Comparison of ENCODE assay signal across 29 cellular contexts in genomic region chr3:77772459-77772858, GRCh38.
A peak's percentile ranks its signal among the peaks of the same experiment; 100 is the strongest.
DNase-seq lines count a peak whose midpoint lies in the region; ATAC-seq, FAIRE-seq and TF ChIP-seq lines count a peak whose summit lies in the region.
"Had no signal": no experiment of that assay in that cellular context is flagged by ENCODE, and none has a peak within 500 bp of the region (broad histone marks: within the 10 kb centered on the region; RNA-seq: fewer than 3 reads in every experiment).

No MANE protein-coding gene starts in this region.

- H3K36me3 ChIP-seq in PC-3 (ENCODE audit: low read depth, low read length) (no peaks in the 10 kb centered on the region), bronchial epithelial cell (ENCODE audit: control insufficient read depth, insufficient read depth, low read length) (no peaks in the 10 kb centered on the region), mucosa of descending colon (ENCODE audit: low read depth) (no peaks in the 10 kb centered on the region)
- H3K36me3 ChIP-seq: BE2C, BLaER1 had no signal

- H2AFZ ChIP-seq in PC-3 (ENCODE audit: low read length): no peak overlapping the region

- BruUV-seq in PC-3 (replicated peaks; lab: Mats Ljungman, UMichigan): no TSS peak

- POLR2A ChIA-PET in PC-3 (lab: Charles Lee; ENCODE audit: unreplicated experiment): no interaction called here

- H3K79me2 ChIP-seq in PC-3 (ENCODE audit: low read length): no peaks in the 10 kb centered on the region

- H3K27me3 Mint-ChIP-seq in mesothelial cell of epicardium (ENCODE audit: low read depth) (no peaks in the 10 kb centered on the region), glutamatergic neuron (ENCODE audit: unreplicated experiment) (no peaks in the 10 kb centered on the region)
- H3K27me3 Mint-ChIP-seq: CD4-positive, alpha-beta memory T cell; CD4-positive, CD25-positive, alpha-beta regulatory T cell; CD8-positive, alpha-beta memory T cell had no signal

- H3K4me3 ChIP-seq in PC-3 (ENCODE audit: low read length) (no peak overlapping the region), bronchial epithelial cell (ENCODE audit: low read depth, low read length) (no peak overlapping the region), mucosa of descending colon (no peak overlapping the region)
- H3K4me3 ChIP-seq: BLaER1, GM12878 had no signal

- no peak for FAIRE-seq in bronchial epithelial cell (lab: Jason Lieb, UNC)
- FAIRE-seq: A204.1, G401.6, GM12878, GM12892, GM18507 had no signal

- no peaks in the 10 kb centered on the region for H3K4me1 ChIP-seq in PC-3 (ENCODE audit: insufficient read depth, low read length)
- H3K4me1 ChIP-seq in mucosa of descending colon (ENCODE audit: low read depth): no peaks in the 10 kb centered on the region
- H3K4me1 ChIP-seq: BE2C, BLaER1 had no signal

- no peaks in the 10 kb centered on the region for H3K9me2 ChIP-seq in PC-3 (replicated peaks; ENCODE audit: low read length)

- TF ChIP-seq CTCF in PC-3 (conservative IDR thresholded peaks at IDR 0.05; ENCODE audit: low read depth, low read length) (no peak), bronchial epithelial cell (IDR thresholded peaks at IDR 0.05; ENCODE audit: insufficient read depth, low read length, severe bottlenecking) (no peak), mesothelial cell of epicardium (IDR thresholded peaks at IDR 0.05; ENCODE audit: unreplicated experiment) (no peak), mucosa of descending colon (IDR thresholded peaks at IDR 0.05) (no peak), glutamatergic neuron (IDR thresholded peaks at IDR 0.05; ENCODE audit: partially characterized antibody, unreplicated experiment) (no peak)

- intact Hi-C loops in PC-3 (cut with micrococcal nuclease): no loop called here
- intact Hi-C loops in mucosa of descending colon (cut with DNase I, micrococcal nuclease): no loop called here

- no peaks in the 10 kb centered on the region for H3F3A ChIP-seq in PC-3 (ENCODE audit: low read length, unreplicated experiment)

- no peak overlapping the region for H3K27ac ChIP-seq in PC-3 (ENCODE audit: low read length)
- H3K27ac ChIP-seq: BLaER1 had no signal

- H3K4me3 Mint-ChIP-seq in mesothelial cell of epicardium: no peak overlapping the region
- no peak overlapping the region for H3K4me3 Mint-ChIP-seq in glutamatergic neuron (ENCODE audit: unreplicated experiment)
- H3K4me3 Mint-ChIP-seq: CD14-positive monocyte; CD4-positive, alpha-beta memory T cell; CD4-positive, CD25-positive, alpha-beta regulatory T cell; CD8-positive, alpha-beta memory T cell had no signal

- H4K20me1 ChIP-seq in PC-3 (ENCODE audit: low read length): no peaks in the 10 kb centered on the region
- H4K20me1 ChIP-seq: BLaER1 had no signal

- H3K27ac Mint-ChIP-seq in mesothelial cell of epicardium: no peak overlapping the region
- H3K27ac Mint-ChIP-seq in glutamatergic neuron (ENCODE audit: unreplicated experiment): no peak overlapping the region
- H3K27ac Mint-ChIP-seq: CD14-positive monocyte; CD4-positive, alpha-beta memory T cell; CD4-positive, CD25-positive, alpha-beta regulatory T cell; CD8-positive, alpha-beta memory T cell had no signal

- ATAC-seq in PC-3 (peak; percentile 35; the same call in 1 of the 2 replicates), esophagus mucosa (peak; percentile 76), mucosa of descending colon (no peak)
- ATAC-seq: GM12878 had no signal

- no peaks in the 10 kb centered on the region for H3K4me1 Mint-ChIP-seq in mesothelial cell of epicardium
- no peaks in the 10 kb centered on the region for H3K4me1 Mint-ChIP-seq in glutamatergic neuron (ENCODE audit: low read depth, unreplicated experiment)
- H3K4me1 Mint-ChIP-seq: CD14-positive monocyte; CD4-positive, alpha-beta memory T cell; CD4-positive, CD25-positive, alpha-beta regulatory T cell; CD8-positive, alpha-beta memory T cell had no signal

- CTCF ChIA-PET in PC-3 (lab: Charles Lee): no interaction called here

- DNase-seq in PC-3 (no peak), bronchial epithelial cell (ENCODE audit: low read depth) (peak; percentile 71), mesothelial cell of epicardium (ENCODE audit: low spot score in 2 of 2, unreplicated experiment in 2 of 2) (no peak), mucosa of descending colon (no peak), glutamatergic neuron (no peak), SKM-1 treated with dmso at 0.1 percent for 144 hours (lab: John Stamatoyannopoulos, UW; ENCODE audit: unreplicated experiment) (no peak)
- DNase-seq: 8988T; ACHN; BE2C; C1 segment of cervical spinal cord; CD4-positive, alpha-beta memory T cell; CD4-positive, CD25-positive, alpha-beta regulatory T cell; CD8-positive, alpha-beta memory T cell; COR-L47; DMS 273 treated with DMSO at 0.1 percent for 48 hours; DMS153; DMS53; DMS79; DND-41; EL; GF-D8 had no signal

- no peak overlapping the region for H3K4me2 ChIP-seq in PC-3 (ENCODE audit: low read length)
- H3K4me2 ChIP-seq: BLaER1 had no signal

- no peaks in the 10 kb centered on the region for H3K27me3 ChIP-seq in PC-3 (ENCODE audit: low read length)
- H3K27me3 ChIP-seq in bronchial epithelial cell (ENCODE audit: control insufficient read depth, insufficient read depth, low read length): no peaks in the 10 kb centered on the region
- H3K27me3 ChIP-seq: BE2C, BLaER1 had no signal

- H3K9me3 Mint-ChIP-seq in mesothelial cell of epicardium (peaks cover 31% of the 10 kb centered on the region), glutamatergic neuron (ENCODE audit: unreplicated experiment) (no peaks in the 10 kb centered on the region)

- no peaks in the 10 kb centered on the region for H3K9me3 ChIP-seq in PC-3 (ENCODE audit: low read length)
- peaks cover 5% of the 10 kb centered on the region for H3K9me3 ChIP-seq in mucosa of descending colon
- H3K9me3 ChIP-seq: BE2C, BLaER1 had no signal

- H3K36me3 Mint-ChIP-seq in mesothelial cell of epicardium: peaks cover 3% of the 10 kb centered on the region
- peaks cover 5% of the 10 kb centered on the region for H3K36me3 Mint-ChIP-seq in glutamatergic neuron (ENCODE audit: unreplicated experiment)
- H3K36me3 Mint-ChIP-seq: CD14-positive monocyte; CD4-positive, alpha-beta memory T cell; CD8-positive, alpha-beta memory T cell had no signal

- no peak overlapping the region for H3K9ac ChIP-seq in PC-3 (ENCODE audit: low read length)
- H3K9ac ChIP-seq: BLaER1 had no signal
